In the genomic region with DNA sequence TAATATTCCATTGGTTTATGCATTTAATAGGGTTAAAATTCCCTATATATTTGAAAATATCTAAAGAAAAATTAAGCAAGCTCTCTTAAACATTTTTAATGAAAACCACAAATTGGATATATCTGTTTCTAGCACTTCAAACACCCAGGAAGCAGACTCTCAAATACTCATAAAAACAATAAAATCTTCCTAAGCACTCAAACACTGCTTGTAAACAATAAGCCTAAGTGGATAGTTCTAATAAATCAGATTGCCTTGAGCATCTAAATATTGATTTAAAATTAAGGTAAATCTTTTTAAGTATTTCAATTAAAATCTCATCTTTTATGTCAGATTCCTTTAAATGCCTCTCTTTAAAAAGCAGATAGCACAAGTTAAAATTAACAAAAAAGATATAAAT, we compare ENCODE assay signal across 22 cellular contexts.
"Had no signal": no experiment of that assay in that cellular context is flagged by ENCODE, and none has a peak within 500 bp of the region (broad histone marks: within the 10 kb centered on the region; RNA-seq: fewer than 3 reads in every experiment).

No MANE protein-coding gene starts in this region.

- DNase-seq: hypothalamus; immature natural killer cell; islet precursor cell; left ventricle myocardium inferior; naive thymus-derived CD8-positive, alpha-beta T cell; occipital lobe; psoas muscle; right lobe of liver; stimulated activated CD4-positive, alpha-beta T cell treated with anti-CD3 and anti-CD28 coated beads, Interleukin-1b, Interleukin-23, amount 100 ng/mL, for 48 hours; stimulated activated CD4-positive, alpha-beta T cell treated with anti-CD3 and anti-CD28 coated beads, Interleukin-2, amount 100 ng/mL, for 48 hours; stimulated activated CD4-positive, alpha-beta T cell treated with anti-CD3 and anti-CD28 coated beads, Interleukin-4, amount 100 ng/mL, for 4 hours; stimulated activated CD8-positive, alpha-beta memory T cell treated with anti-CD3 and anti-CD28 coated beads, Interleukin-4, amount 100 ng/mL, for 48 hours; stimulated activated naive CD4-positive, alpha-beta T cell treated with Interleukin-2 at 50 U/mL for 16 hours; stimulated activated naive CD8-positive, alpha-beta T cell treated with anti-CD3 and anti-CD28 coated beads, Interleukin-15, amount 100 ng/mL, for 72 hours; substantia nigra; uterus had no signal

- H3K4me1 ChIP-seq: left ventricle myocardium inferior, parathyroid adenoma, right atrium auricular region, right lobe of liver, tibial nerve, uterus had no signal

- H3K9me3 ChIP-seq: neutrophil, psoas muscle, right atrium auricular region, right lobe of liver, tibial nerve, uterus had no signal

- H3K27me3 ChIP-seq: neutrophil, right atrium auricular region, right lobe of liver, tibial nerve, uterus had no signal

- H3K36me3 ChIP-seq: left ventricle myocardium inferior, neutrophil, right atrium auricular region, right lobe of liver, tibial nerve, uterus had no signal

- H3K4me3 ChIP-seq: left ventricle myocardium inferior, lung, psoas muscle, right atrium auricular region, right lobe of liver, smooth muscle cell, tibial nerve, uterus had no signal

- H3K9ac ChIP-seq: parathyroid adenoma had no signal

- H2AFZ ChIP-seq: parathyroid adenoma had no signal

- H3K4me2 ChIP-seq: smooth muscle cell had no signal

- H3K27ac ChIP-seq: left ventricle myocardium inferior, neutrophil, parathyroid adenoma, psoas muscle, right atrium auricular region, right lobe of liver, tibial nerve, uterus had no signal
